ENCODE assay signal across 9 cellular contexts in the genomic region with DNA sequence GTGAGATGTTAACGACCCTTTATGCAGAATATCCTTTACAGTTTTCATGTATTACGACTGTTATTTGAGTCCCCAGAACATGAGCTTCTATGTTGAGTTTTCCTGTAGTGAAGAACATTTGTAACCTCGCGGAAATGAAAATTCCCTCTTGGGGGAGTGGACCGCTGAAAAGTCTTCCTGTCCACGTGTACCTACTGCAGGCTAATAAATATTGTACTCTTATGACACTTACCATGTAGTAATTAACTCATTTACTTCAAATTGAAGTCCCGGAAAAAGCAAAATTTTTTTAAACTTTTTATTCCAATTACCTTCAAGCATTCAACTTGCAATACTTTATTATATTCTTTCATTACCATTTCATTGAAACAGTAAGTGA. TPM values are rescaled to one million over a fixed set of nuclear protein-coding genes. Genes with fewer than 3 reads are reported as not detected.
DNase-seq lines count a peak whose midpoint lies in the region; ATAC-seq and TF ChIP-seq lines count a peak whose summit lies in the region.
"Had no signal": no experiment of that assay in that cellular context is flagged by ENCODE, and none has a peak within 500 bp of the region (broad histone marks: within the 10 kb centered on the region; RNA-seq: fewer than 3 reads in every experiment).

No MANE protein-coding gene starts in this region.

- dilution Hi-C loops in IMR-90 (cut with HindIII; ENCODE audit: low sequenced_read_pairs, unreplicated experiment), result no loop called here

- no peak overlapping the region for H2BK15ac ChIP-seq in IMR-90 (ENCODE audit: low read depth, low read length)

- H3K36me3 ChIP-seq in IMR-90 (ENCODE audit: control insufficient read depth, insufficient read depth, low read length) (0 out of 2 replicates have a peak, but pooled peaks cover 1% of the 10 kb centered on the region), muscle layer of duodenum (ENCODE audit: control insufficient read depth in 1 of 2, insufficient read depth in 2 of 2, low read length in 2 of 2) (peaks cover 0 to 5% of the 10 kb centered on the region in 2 donors)

- peaks cover 27% of the 10 kb centered on the region for H4K20me1 ChIP-seq in IMR-90 (ENCODE audit: insufficient read depth, low read length)

- H3K4ac ChIP-seq in IMR-90 (ENCODE audit: low read depth, low read length), result peak overlapping the region; percentile 85; the same call in 1 of the 2 replicates

- DNase-seq in AG09309 (ENCODE audit: low read depth) (no peak), IMR-90 (no peak), cardiac fibroblast (ENCODE audit: low read depth in 2 of 2) (peak in 1 of 2 donors; percentile 29), LoVo (ENCODE audit: low spot score) (no peak), GM13976 (ENCODE audit: low spot score) (no peak), COLO668 (lab: John Stamatoyannopoulos, UW; ENCODE audit: unreplicated experiment) (no peak)
- DNase-seq: activated effector memory CD4-positive, alpha-beta T cell treated with Interleukin-2 at 50 U/mL for 16 hours had no signal

- intact Hi-C loops in IMR-90 (cut with micrococcal nuclease), result no loop called here

- H2AFZ ChIP-seq in IMR-90 (replicated peaks; ENCODE audit: low read length, poor library complexity), result peak overlapping the region; percentile 94

- peaks cover 9% of the 10 kb centered on the region for H3K9me1 ChIP-seq in IMR-90 (ENCODE audit: insufficient read depth, low read length)

- no peak overlapping the region for H2AK5ac ChIP-seq in IMR-90 (ENCODE audit: low read depth, low read length)

- H3K4me1 ChIP-seq in IMR-90 (ENCODE audit: control insufficient read depth, insufficient read depth, low read length), result peaks cover 11% of the 10 kb centered on the region
- H3K4me1 ChIP-seq in muscle layer of duodenum (ENCODE audit: control insufficient read depth in 1 of 2, insufficient read depth in 2 of 2, low read length in 2 of 2), result peaks cover 13 to 43% of the 10 kb centered on the region in 2 donors

- H2AK9ac ChIP-seq in IMR-90 (replicated peaks; ENCODE audit: low read depth, low read length, poor library complexity), result peak overlapping the region; percentile 91

- in situ Hi-C loops in IMR-90 (cut with MboI; ENCODE audit: low sequenced_read_pairs) (no loop called here), GM13976 (cut with MboI; ENCODE audit: low sequenced_read_pairs, unreplicated experiment) (no loop called here)

- no peak for TF ChIP-seq RAD21 in IMR-90 (IDR thresholded peaks at IDR 0.05; ENCODE audit: low read length)

- POLR2A ChIA-PET in IMR-90 (lab: Charles Lee; ENCODE audit: unreplicated experiment), result no interaction called here

- CTCF ChIA-PET in IMR-90 (lab: Yijun Ruan, JAX), result no interaction called here

- no TSS peak for BruUV-seq in IMR-90 (replicated peaks; lab: Mats Ljungman, UMichigan)

- H3K9ac ChIP-seq in IMR-90 (ENCODE audit: low read depth, low read length), result peak overlapping the region; percentile 94

- H3K4me2 ChIP-seq in IMR-90 (ENCODE audit: low read depth, low read length), result peak overlapping the region; percentile 94

- peak overlapping the region; percentile 1; the same call in 1 of the 2 replicates for H4K5ac ChIP-seq in IMR-90 (ENCODE audit: low read depth, low read length)

- no peak for ATAC-seq in IMR-90 (ENCODE audit: low read depth)
- no peak for ATAC-seq in HG03045 (IDR thresholded peaks at IDR 0.05; ENCODE audit: unreplicated experiment)

- WGBS in IMR-90 (ENCODE audit: extremely low coverage in 2 of 2, insufficient read length in 1 of 2), 2 experiments, result no CpG with 5 or more reads among the region's 7 CpGs

- H3K27me3 ChIP-seq in IMR-90 (ENCODE audit: control insufficient read depth, insufficient read depth, low read length) (no peaks in the 10 kb centered on the region), muscle layer of duodenum (ENCODE audit: low read depth, low read length) (no peaks in the 10 kb centered on the region)

- peak overlapping the region; percentile 82 to 94; a peak in 3 of 4 replicates for H4K8ac ChIP-seq in IMR-90 (ENCODE audit: low read depth in 2 of 2, low read length in 2 of 2)

- no peak for TF ChIP-seq POLR2A in IMR-90 (IDR thresholded peaks at IDR 0.05; ENCODE audit: low read depth, low read length)

- H3K18ac ChIP-seq in IMR-90 (ENCODE audit: low read depth, low read length), result no peak overlapping the region

- H4K91ac ChIP-seq in IMR-90 (ENCODE audit: insufficient read depth, low read depth, low read length), result no peak overlapping the region

- H2BK5ac ChIP-seq in IMR-90 (ENCODE audit: low read depth, low read length, poor library complexity, severe bottlenecking), result no peak overlapping the region

- H3K79me1 ChIP-seq in IMR-90 (ENCODE audit: low read depth in 1 of 2, low read length in 2 of 2), result peaks cover 24 to 61% of the 10 kb centered on the region in 2 experiments; a peak in 3 of 4 replicates

- H3K56ac ChIP-seq in IMR-90 (ENCODE audit: extremely low read depth, insufficient read depth, low read length), result peak overlapping the region; percentile 83; the same call in 1 of the 2 replicates

- H2BK120ac ChIP-seq in IMR-90 (ENCODE audit: low read depth, low read length), result no peak overlapping the region

- H3K14ac ChIP-seq in IMR-90 (replicated peaks; ENCODE audit: low read depth, low read length), result peak overlapping the region; percentile 86

- H3K4me3 ChIP-seq in AG09309 (ENCODE audit: control insufficient read depth, low read depth, low read length), result peak overlapping the region; percentile 85
- peak overlapping the region; percentile 93 for H3K4me3 ChIP-seq in IMR-90 (ENCODE audit: insufficient read depth, low read depth, low read length)
- H3K4me3 ChIP-seq in cardiac fibroblast (replicated peaks in 1 of 2; ENCODE audit: low read depth in 2 of 2, low read length in 2 of 2), result peak overlapping the region; percentile 83 to 96
- H3K4me3 ChIP-seq in muscle layer of duodenum (ENCODE audit: low read depth in 1 of 2, low read length in 2 of 2), result peak overlapping the region; percentile 98 to 100

- H3K9me3 ChIP-seq in IMR-90 (ENCODE audit: control insufficient read depth, insufficient read depth, low read length), result no peaks in the 10 kb centered on the region
- H3K9me3 ChIP-seq in muscle layer of duodenum (ENCODE audit: control insufficient read depth in 1 of 2, low read length in 2 of 2), result no peaks in the 10 kb centered on the region

- no peak overlapping the region for H2BK20ac ChIP-seq in IMR-90 (ENCODE audit: low read depth, low read length)

- peak overlapping the region; percentile 80 for H3K23ac ChIP-seq in IMR-90 (ENCODE audit: low read depth, low read length)

- H3K27ac ChIP-seq in IMR-90 (ENCODE audit: insufficient read depth, low read length), result peak overlapping the region; percentile 14
- peak overlapping the region; percentile 92 for H3K27ac ChIP-seq in muscle layer of duodenum (ENCODE audit: low read length)

- TF ChIP-seq CTCF in AG09309 (IDR thresholded peaks at IDR 0.05; ENCODE audit: control insufficient read depth, insufficient read depth, low read depth, low read length, missing control alignments), result no peak
- no peak for TF ChIP-seq CTCF in IMR-90 (conservative IDR thresholded peaks at IDR 0.05; ENCODE audit: low read depth, low read length)
- no peak for TF ChIP-seq CTCF in cardiac fibroblast (IDR thresholded peaks at IDR 0.05; ENCODE audit: low read depth, low read length)
- TF ChIP-seq CTCF in GM13976 (IDR thresholded peaks at IDR 0.05; ENCODE audit: borderline replicate concordance, control extremely low read depth, extremely low read depth, insufficient read depth, missing control alignments), result no peak

TF ChIP-seq in IMR-90, 13 proteins besides CTCF, POLR2A, EP300 and RAD21:
- TF ChIP-seq SMC3 (IDR thresholded peaks at IDR 0.05; ENCODE audit: low read depth, low read length), result no peak
- 0 out of 2 replicates have a peak, but pooled peaks have one; percentile 45 for TF ChIP-seq MXI1 (IDR thresholded peaks at IDR 0.05; ENCODE audit: borderline replicate concordance, low read depth, low read length)

RNA-seq across cellular contexts. Expression of a gene that starts 1.1 kb away (rescaled TPM):
- total RNA-seq in IMR-90 (2012; rRNA removed), result 40.3 and 63.6 TPM in 2 replicates
- polyA plus RNA-seq in IMR-90 (2012; rRNA removed), result 41.6 and 53.4 TPM in 2 replicates
- polyA plus RNA-seq in IMR-90 (2012; cell fraction: cytosol; rRNA removed), result 10.1 and 17.9 TPM in 2 replicates
- polyA plus RNA-seq in IMR-90 (2012; cell fraction: nucleus; rRNA removed; ENCODE audit: low replicate concordance), result 3.7 and 24.7 TPM in 2 replicates

RNA-seq across cellular contexts. Expression of a gene that starts 1.1 kb away (rescaled TPM):
- total RNA-seq in IMR-90 (2012; rRNA removed), result 36.2 and 39.2 TPM in 2 replicates
- 17.1 and 19.2 TPM in 2 replicates for polyA plus RNA-seq in IMR-90 (2012; rRNA removed)
- polyA plus RNA-seq in IMR-90 (2012; cell fraction: cytosol; rRNA removed), result 4.8 and 5.9 TPM in 2 replicates
- polyA plus RNA-seq in IMR-90 (2012; cell fraction: nucleus; rRNA removed; ENCODE audit: low replicate concordance), result 3.0 and 28.6 TPM in 2 replicates

RNA-seq across cellular contexts. Expression of a gene that starts 20.3 kb away (rescaled TPM):
- 3.9 and 6.9 TPM in 2 replicates for total RNA-seq in IMR-90 (2012; rRNA removed)
- 1.9 and 2.4 TPM in 2 replicates for polyA plus RNA-seq in IMR-90 (2012; rRNA removed)
- polyA plus RNA-seq in IMR-90 (2012; cell fraction: cytosol; rRNA removed), result 1.4 and 1.8 TPM in 2 replicates
- 0.36 and 0.63 TPM in 2 replicates for polyA plus RNA-seq in IMR-90 (2012; cell fraction: nucleus; rRNA removed; ENCODE audit: low replicate concordance)
